In genomic region chr20:49814057-49814675, GRCh38 we compare ENCODE assay signal across 8 cellular contexts. TPM values are rescaled to one million over a fixed set of nuclear protein-coding genes. Genes with fewer than 3 reads are reported as not detected.
DNase-seq lines count a peak whose midpoint lies in the region; ATAC-seq and TF ChIP-seq lines count a peak whose summit lies in the region.

No MANE protein-coding gene starts in this region.

- WGBS in thyroid gland, 2 donors, result 73 to 76% methylated on average over 5 of the region's 5 CpGs

- peak overlapping the region; percentile 92 for H3K4me3 Mint-ChIP-seq in central memory CD8-positive, alpha-beta T cell
- H3K4me3 Mint-ChIP-seq in nephron progenitor cell, result peak overlapping the region; percentile 98

- DNase-seq in MG63, result no peak
- DNase-seq in central memory CD8-positive, alpha-beta T cell (ENCODE audit: low spot score in 2 of 2), result no peak
- DNase-seq in nephron progenitor cell, result no peak
- no peak for DNase-seq in stimulated activated CD4-positive, alpha-beta T cell treated with anti-CD3 and anti-CD28 coated beads, Interleukin-2, amount 100 ng/mL, for 24 hours
- DNase-seq in GDM1 (lab: John Stamatoyannopoulos, UW), result no peak
- DNase-seq in thyroid gland, result no peak

- H3K27ac ChIP-seq in DOHH2 (ENCODE audit: low read depth, low read length) (no peak overlapping the region), thyroid gland (peak overlapping the region in 1 of 3 donors; percentile 95)

- no peaks in the 10 kb centered on the region for H4K20me1 ChIP-seq in DOHH2 (ENCODE audit: control insufficient read depth, insufficient read depth, low read depth, low read length)

- no peaks in the 10 kb centered on the region for H3K27me3 Mint-ChIP-seq in central memory CD8-positive, alpha-beta T cell
- peaks cover 5% of the 10 kb centered on the region for H3K27me3 Mint-ChIP-seq in nephron progenitor cell (ENCODE audit: low read depth, poor library complexity)

- TF ChIP-seq POLR2A in thyroid gland (IDR thresholded peaks at IDR 0.05), result no peak

- H3K36me3 ChIP-seq in DOHH2 (ENCODE audit: control insufficient read depth, low read length) (peaks cover 37% of the 10 kb centered on the region), MG63 (peaks cover 31% of the 10 kb centered on the region), thyroid gland (peaks cover 0 to 2% of the 10 kb centered on the region in 2 donors)

- TF ChIP-seq CTCF in DOHH2 (IDR thresholded peaks at IDR 0.05; ENCODE audit: low read depth, low read length, poor library complexity, severe bottlenecking) (no peak), nephron progenitor cell (IDR thresholded peaks at IDR 0.05) (no peak), thyroid gland (IDR thresholded peaks at IDR 0.05) (no peak)

- no peaks in the 10 kb centered on the region for H3K27me3 ChIP-seq in DOHH2 (ENCODE audit: control insufficient read depth, low read length)
- no peaks in the 10 kb centered on the region for H3K27me3 ChIP-seq in MG63
- no peaks in the 10 kb centered on the region for H3K27me3 ChIP-seq in thyroid gland

- no peaks in the 10 kb centered on the region for H3F3A ChIP-seq in DOHH2 (ENCODE audit: control insufficient read depth, insufficient read depth)

- no peaks in the 10 kb centered on the region for H3K9me3 Mint-ChIP-seq in central memory CD8-positive, alpha-beta T cell
- H3K9me3 Mint-ChIP-seq in nephron progenitor cell, result peaks cover 1% of the 10 kb centered on the region

- peaks cover 36% of the 10 kb centered on the region for H3K36me3 Mint-ChIP-seq in central memory CD8-positive, alpha-beta T cell (ENCODE audit: insufficient read depth)
- peaks cover 36% of the 10 kb centered on the region for H3K36me3 Mint-ChIP-seq in nephron progenitor cell (ENCODE audit: low read depth)

- H3K4me1 Mint-ChIP-seq in central memory CD8-positive, alpha-beta T cell, result peaks cover 39% of the 10 kb centered on the region
- peaks cover 38% of the 10 kb centered on the region for H3K4me1 Mint-ChIP-seq in nephron progenitor cell

- H3K4me1 ChIP-seq in DOHH2 (ENCODE audit: control insufficient read depth, low read length) (peaks cover 21% of the 10 kb centered on the region), thyroid gland (peaks cover 10 to 16% of the 10 kb centered on the region in 2 donors)

- peak overlapping the region; percentile 100 for H3K4me2 ChIP-seq in DOHH2 (ENCODE audit: low read length)

- H3K9me3 ChIP-seq in DOHH2 (ENCODE audit: control insufficient read depth, insufficient read depth, low read length) (no peaks in the 10 kb centered on the region), MG63 (no peaks in the 10 kb centered on the region), thyroid gland (no peaks in the 10 kb centered on the region)

- peak overlapping the region; percentile 83 for H3K4me3 ChIP-seq in DOHH2 (ENCODE audit: low read length)
- H3K4me3 ChIP-seq in MG63, result peak overlapping the region; percentile 81
- peak overlapping the region in 1 of 3 donors; percentile 89 for H3K4me3 ChIP-seq in thyroid gland (replicated peaks in 1 of 3)

- H3K79me2 ChIP-seq in DOHH2 (ENCODE audit: control insufficient read depth, low read length), result peaks cover 29% of the 10 kb centered on the region

- intact Hi-C loops in thyroid gland (cut with DNase I), result no loop called here

- no peaks in the 10 kb centered on the region for H3K9me2 ChIP-seq in DOHH2 (replicated peaks; ENCODE audit: control insufficient read depth, low read length)

- no peak for ATAC-seq in central memory CD8-positive, alpha-beta T cell (replicated peaks; ENCODE audit: extremely low read depth, poor library complexity, severe bottlenecking)
- no peak for ATAC-seq in GM19328 (IDR thresholded peaks at IDR 0.05; ENCODE audit: unreplicated experiment)

- H3K27ac Mint-ChIP-seq in central memory CD8-positive, alpha-beta T cell (ENCODE audit: low read depth), result peak overlapping the region; percentile 96
- H3K27ac Mint-ChIP-seq in nephron progenitor cell, result no peak overlapping the region

RNA-seq across cellular contexts. Expression of gene SLC9A8, which starts 1.5 kb away (rescaled TPM):
- 1.2 and 3.2 TPM in 2 replicates for total RNA-seq in MG63 (2014; rRNA removed; shearing (Covaris generic); ENCODE audit: low replicate concordance)
- total RNA-seq in thyroid gland, result 10 to 100 TPM; 12.0 to 20.2 (median 16.1) TPM
